Comparison of ENCODE assay signal across 10 cellular contexts in genomic region chr19:17376935-17377600, GRCh38. TPM values are rescaled to one million over a fixed set of nuclear protein-coding genes. Genes with fewer than 3 reads are reported as not detected.
A peak's percentile ranks its signal among the peaks of the same experiment; 100 is the strongest.
DNase-seq lines count a peak whose midpoint lies in the region; ATAC-seq and TF ChIP-seq lines count a peak whose summit lies in the region.
"Had no signal": no experiment of that assay in that cellular context is flagged by ENCODE, and none has a peak within 500 bp of the region (broad histone marks: within the 10 kb centered on the region; RNA-seq: fewer than 3 reads in every experiment).

Gene PLVAP (minus strand): TSS chr19:17377342. CDS start chr19:17377288, 54 bp downstream.

- peaks cover 0 to 6% (median 4%) of the 10 kb centered on the region in 3 donors for H3K9me3 Mint-ChIP-seq in IgD-negative memory B cell
- H3K9me3 Mint-ChIP-seq in endothelial cell (ENCODE audit: unreplicated experiment), result no peaks in the 10 kb centered on the region
- H3K9me3 Mint-ChIP-seq in stimulated activated naive B cell treated with anti-CD40 and anti-IgM and Interleukin-4, amounts not matched to agents 10 μg/mL and 1 μg/mL and 100 μg/mL, for 72 hours, result peaks cover 0 to 3% of the 10 kb centered on the region in 2 donors
- peaks cover 10% of the 10 kb centered on the region for H3K9me3 Mint-ChIP-seq in activated CD4-positive, alpha-beta T cell treated with anti-CD3 and anti-CD28 coated beads, Interleukin-2, amount 10 ng/mL, durations not matched to agents 7 days and 5 days

- H3K27me3 Mint-ChIP-seq in IgD-negative memory B cell (peaks cover 26% of the 10 kb centered on the region), endothelial cell (ENCODE audit: unreplicated experiment) (peaks cover 12% of the 10 kb centered on the region)
- H3K27me3 Mint-ChIP-seq in stimulated activated naive B cell treated with anti-CD40 and anti-IgM and Interleukin-4, amounts not matched to agents 10 μg/mL and 1 μg/mL and 100 μg/mL, for 72 hours, result peaks cover 19 to 35% of the 10 kb centered on the region in 2 donors
- H3K27me3 Mint-ChIP-seq in activated CD4-positive, alpha-beta T cell treated with anti-CD3 and anti-CD28 coated beads, Interleukin-2, amount 10 ng/mL, durations not matched to agents 7 days and 5 days, result peaks cover 9% of the 10 kb centered on the region

- H3K4me3 Mint-ChIP-seq in IgD-negative memory B cell (peak within 1 kb of the TSS in 1 of 4 donors; percentile 79), endothelial cell (ENCODE audit: unreplicated experiment) (peak within 1 kb of the TSS; percentile 95)
- no peak within 1 kb of the TSS for H3K4me3 Mint-ChIP-seq in stimulated activated naive B cell treated with anti-CD40 and anti-IgM and Interleukin-4, amounts not matched to agents 10 μg/mL and 1 μg/mL and 100 μg/mL, for 72 hours
- no peak within 1 kb of the TSS for H3K4me3 Mint-ChIP-seq in activated CD4-positive, alpha-beta T cell treated with anti-CD3 and anti-CD28 coated beads, Interleukin-2, amount 10 ng/mL, durations not matched to agents 7 days and 5 days

- TF ChIP-seq POLR2A in lower leg skin (IDR thresholded peaks at IDR 0.05), result no peak

- TF ChIP-seq CTCF in endothelial cell (IDR thresholded peaks at IDR 0.05; ENCODE audit: unreplicated experiment), result no peak
- TF ChIP-seq CTCF in lower leg skin (IDR thresholded peaks at IDR 0.05), result no peak

- H3K27ac Mint-ChIP-seq in IgD-negative memory B cell, result peak within 1 kb of the TSS in 2 of 3 donors; percentile 28 to 48
- H3K27ac Mint-ChIP-seq in endothelial cell (ENCODE audit: unreplicated experiment), result peak within 1 kb of the TSS; percentile 100
- peak within 1 kb of the TSS; percentile 25 for H3K27ac Mint-ChIP-seq in stimulated activated naive B cell treated with anti-CD40 and anti-IgM and Interleukin-4, amounts not matched to agents 10 μg/mL and 1 μg/mL and 100 μg/mL, for 72 hours
- no peak within 1 kb of the TSS for H3K27ac Mint-ChIP-seq in activated CD4-positive, alpha-beta T cell treated with anti-CD3 and anti-CD28 coated beads, Interleukin-2, amount 10 ng/mL, durations not matched to agents 7 days and 5 days

- intact Hi-C loops in lower leg skin (cut with DNase I; ENCODE audit: low total_unique reads), result no loop called here

- H3K4me1 Mint-ChIP-seq in IgD-negative memory B cell (peaks cover 4 to 13% (median 7%) of the 10 kb centered on the region in 3 donors), endothelial cell (ENCODE audit: unreplicated experiment) (peaks cover 41% of the 10 kb centered on the region)
- peaks cover 16 to 37% of the 10 kb centered on the region in 2 donors for H3K4me1 Mint-ChIP-seq in stimulated activated naive B cell treated with anti-CD40 and anti-IgM and Interleukin-4, amounts not matched to agents 10 μg/mL and 1 μg/mL and 100 μg/mL, for 72 hours
- H3K4me1 Mint-ChIP-seq in activated CD4-positive, alpha-beta T cell treated with anti-CD3 and anti-CD28 coated beads, Interleukin-2, amount 10 ng/mL, durations not matched to agents 7 days and 5 days, result peaks cover 1% of the 10 kb centered on the region

- CTCF ChIA-PET in activated CD4-positive, alpha-beta T cell treated with anti-CD3 and anti-CD28 coated beads, Interleukin-2, amount 10 ng/mL, durations not matched to agents 7 days and 5 days (lab: Charles Lee), result interaction anchor here (0.6 to 0.9 kb wide), 4 partner anchors 9 to 81 kb away, joined by 3 to 5 read pairs (median 4); no protein-coding TSS in a partner anchor

- H3K4me3 ChIP-seq in lower leg skin (ENCODE audit: low read depth, poor library complexity, severe bottlenecking), result peak within 1 kb of the TSS; percentile 7

- 59 to 67% methylated on average over 38 to 39 of the region's 39 CpGs for WGBS in lower leg skin, 2 donors

- H3K36me3 Mint-ChIP-seq in IgD-negative memory B cell (peaks cover 3% of the 10 kb centered on the region), endothelial cell (ENCODE audit: low read depth, unreplicated experiment) (peaks cover 12% of the 10 kb centered on the region)
- H3K36me3 Mint-ChIP-seq in stimulated activated naive B cell treated with anti-CD40 and anti-IgM and Interleukin-4, amounts not matched to agents 10 μg/mL and 1 μg/mL and 100 μg/mL, for 72 hours, result peaks cover 4 to 8% of the 10 kb centered on the region in 2 donors
- peaks cover 5% of the 10 kb centered on the region for H3K36me3 Mint-ChIP-seq in activated CD4-positive, alpha-beta T cell treated with anti-CD3 and anti-CD28 coated beads, Interleukin-2, amount 10 ng/mL, durations not matched to agents 7 days and 5 days (ENCODE audit: low read depth)

- DNase-seq in endothelial cell (ENCODE audit: low spot score), result peak; percentile 56
- no peak for DNase-seq in lower leg skin (ENCODE audit: low spot score in 2 of 2)
- no peak for DNase-seq in stimulated activated naive B cell treated with anti-CD40 and anti-IgM and Interleukin-4, amounts not matched to agents 10 μg/mL and 1 μg/mL and 100 μg/mL, for 72 hours
- no peak for DNase-seq in activated CD4-positive, alpha-beta T cell treated with anti-CD3 and anti-CD28 coated beads, Interleukin-2, amount 10 ng/mL, durations not matched to agents 7 days and 5 days
- no peak for DNase-seq in cerebellum (ENCODE audit: low spot score)
- DNase-seq in NCI-H2227 treated with DMSO at 0.1 percent for 48 hours (lab: John Stamatoyannopoulos, UW), result no peak
- DNase-seq: activated CD8-positive, alpha-beta memory T cell treated with anti-CD3 and anti-CD28 coated beads, Interleukin-2, amount 50 U/mL, for 48 hours; DND-41 had no signal

- POLR2A ChIA-PET in activated CD4-positive, alpha-beta T cell treated with anti-CD3 and anti-CD28 coated beads, Interleukin-2, amount 10 ng/mL, durations not matched to agents 7 days and 5 days (lab: Charles Lee), result no interaction called here

- ATAC-seq in stimulated activated naive B cell treated with anti-CD40 and anti-IgM and Interleukin-4, amounts not matched to agents 10 μg/mL and 1 μg/mL and 100 μg/mL, for 72 hours (replicated peaks), result no peak
- no peak for ATAC-seq in GM19324 (IDR thresholded peaks at IDR 0.05; ENCODE audit: low FRiP score, unreplicated experiment)

RNA-seq across cellular contexts. Expression of gene PLVAP, which starts in this region (rescaled TPM):
- polyA plus RNA-seq in IgD-negative memory B cell, result not detected
- total RNA-seq in endothelial cell (ENCODE audit: unreplicated experiment) (1,569 TPM), lower leg skin (10 to 100 TPM; 11.7 to 96.5 (median 50.2) TPM), cerebellum (1.6 TPM)
- not detected for total RNA-seq in activated CD4-positive, alpha-beta T cell treated with anti-CD3 and anti-CD28 coated beads, Interleukin-2, amount 10 ng/mL, durations not matched to agents 7 days and 5 days

Comparison
In these comparisons a context has a peak if more than half of its experiments do, and no peak if none do; other contexts are left out.
1. RNA of gene PLVAP (total RNA-seq): 1,569 TPM in endothelial cell (single experiment); 11.7 to 96.5 TPM in lower leg skin, 1.6 TPM in cerebellum (single experiment) and not detected in activated CD4-positive, alpha-beta T cell treated with anti-CD3 and anti-CD28 coated beads, Interleukin-2, amount 10 ng/mL, durations not matched to agents 7 days and 5 days; every median in the first group is over 10 times any median in the second.